8 cellular contexts compared by ENCODE assay signal in the genomic region with DNA sequence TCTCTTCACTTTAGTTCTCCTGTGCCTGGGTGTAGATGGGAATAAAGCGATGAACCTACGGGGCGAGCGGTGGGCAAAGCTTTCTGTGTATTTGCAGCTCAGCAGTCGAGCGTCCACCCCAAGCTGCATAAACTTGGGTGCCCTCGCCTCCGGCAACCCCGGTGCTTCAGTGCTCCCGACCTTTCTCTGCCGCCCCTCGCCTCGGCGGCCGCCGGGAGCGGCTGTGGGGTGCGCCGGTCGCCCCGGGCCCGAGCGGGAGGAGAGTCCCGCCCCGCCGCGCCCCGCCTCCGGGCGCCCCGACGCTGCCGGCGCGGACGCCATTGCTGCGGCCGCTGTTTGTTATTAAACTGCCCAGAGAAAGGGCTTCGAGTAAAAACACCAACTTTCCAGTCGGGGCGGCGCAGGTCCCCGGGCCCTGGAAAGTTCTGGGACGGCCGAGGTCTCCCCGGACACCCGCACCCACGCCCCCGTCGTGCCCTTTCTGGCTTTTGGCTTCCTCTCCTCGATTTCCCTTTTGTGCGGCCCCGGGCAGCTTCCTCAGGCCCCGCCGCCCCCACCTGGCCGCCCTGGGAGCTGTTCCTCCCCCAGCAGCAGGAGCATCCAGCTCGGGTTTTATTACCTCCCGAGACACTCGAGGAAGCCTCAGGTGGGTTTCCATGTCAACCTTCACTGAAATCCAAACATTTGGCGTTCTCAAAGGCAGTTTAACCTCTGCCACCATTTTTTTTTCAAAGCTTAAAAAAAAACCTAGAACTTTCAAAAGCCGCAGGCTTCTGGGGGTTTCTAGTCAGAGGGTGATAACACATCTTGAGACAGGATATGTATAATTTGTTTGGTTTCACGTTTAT.
DNase-seq lines count a peak whose midpoint lies in the region; ATAC-seq lines count a peak whose summit lies in the region.

No MANE protein-coding gene starts in this region.

- DNase-seq in AG08396 (ENCODE audit: low spot score) (peak; percentile 62), NCI-H69 (lab: John Stamatoyannopoulos, UW) (peak; percentile 98), activated T-cell treated with anti-CD3 and anti-CD28 coated beads for 24 hours (ENCODE audit: low read depth) (peak; percentile 17), naive B cell (peak; percentile 53), stromal cell of bone marrow (ENCODE audit: low read depth) (peak; percentile 21)

- no peaks in the 10 kb centered on the region for H3K36me3 ChIP-seq in esophagus (ENCODE audit: control insufficient read depth in 2 of 2, insufficient read depth in 2 of 2, low read length in 1 of 2)

- peaks cover 24 to 40% (median 29%) of the 10 kb centered on the region in 3 donors for H3K4me1 Mint-ChIP-seq in naive B cell

- H3K27me3 ChIP-seq in esophagus (ENCODE audit: control insufficient read depth in 1 of 2, insufficient read depth in 2 of 2, low read length in 2 of 2) = no peaks in the 10 kb centered on the region

- no peaks in the 10 kb centered on the region for H3K9me3 Mint-ChIP-seq in naive B cell

- peak overlapping the region; percentile 81 to 96 (median 90) for H3K4me3 Mint-ChIP-seq in naive B cell

- no peaks in the 10 kb centered on the region for H3K9me3 ChIP-seq in esophagus (ENCODE audit: control insufficient read depth in 2 of 2, insufficient read depth in 1 of 2, low read depth in 1 of 2, low read length in 1 of 2)

- 1% methylated on average over 61 to 62 of the region's 62 CpGs for WGBS in esophagus, 2 donors

- peak overlapping the region; percentile 81 to 92 (median 86) for H3K27ac Mint-ChIP-seq in naive B cell

- H3K4me3 ChIP-seq in esophagus (ENCODE audit: low read depth in 1 of 2, low read length in 2 of 2) = peak overlapping the region; percentile 56 to 59

- no peaks in the 10 kb centered on the region for H3K36me3 Mint-ChIP-seq in naive B cell

- peak overlapping the region; percentile 58 to 78 for H3K27ac ChIP-seq in esophagus (ENCODE audit: low read depth in 2 of 2, low read length in 1 of 2)

- peak; percentile 79 for ATAC-seq in GM18907 (IDR thresholded peaks at IDR 0.05; ENCODE audit: unreplicated experiment)
- peak; percentile 63 for ATAC-seq in HG03108 (IDR thresholded peaks at IDR 0.05; ENCODE audit: unreplicated experiment)
- ATAC-seq in naive B cell (ENCODE audit: low read depth in 2 of 2) = peak; percentile 81 to 87

- peaks cover 0 to 5% of the 10 kb centered on the region in 2 donors for H3K4me1 ChIP-seq in esophagus (ENCODE audit: control insufficient read depth in 2 of 2, insufficient read depth in 2 of 2, low read length in 1 of 2)

- no peaks in the 10 kb centered on the region for H3K27me3 Mint-ChIP-seq in naive B cell

Comparison
In these comparisons a context has a peak if more than half of its experiments do, and no peak if none do; other contexts are left out.
1. Peak in every context shown above with its lines: DNase-seq, ATAC-seq, H3K4me3 ChIP-seq and H3K27ac ChIP-seq.
2. DNase-seq: peak in every context shown above with its lines; median percentile 98 in NCI-H69; 62 in AG08396; 53 in naive B cell; 21 in stromal cell of bone marrow; 17 in activated T-cell treated with anti-CD3 and anti-CD28 coated beads for 24 hours.